In the genomic region with DNA sequence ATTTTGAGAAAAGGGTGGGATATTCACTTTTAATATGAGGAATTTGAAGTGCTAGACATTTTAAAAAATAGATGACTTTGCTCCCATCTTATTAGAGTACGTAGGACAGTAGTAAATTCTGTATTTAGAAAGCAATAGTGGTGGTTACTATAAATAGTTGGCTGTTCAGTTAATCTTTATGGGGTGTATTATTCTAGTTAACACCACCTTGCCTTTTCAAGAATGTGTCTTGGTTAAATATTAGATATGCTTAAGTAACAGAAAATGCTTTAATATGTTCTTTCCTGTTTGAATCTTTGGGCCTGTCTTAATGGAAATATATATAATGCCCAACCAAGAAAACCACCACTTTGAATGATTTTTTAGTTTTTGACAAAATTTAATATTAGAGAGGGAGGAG, we compare ENCODE assay signal across 26 cellular contexts.
DNase-seq lines count a peak whose midpoint lies in the region; ATAC-seq and TF ChIP-seq lines count a peak whose summit lies in the region.
"Had no signal": no experiment of that assay in that cellular context is flagged by ENCODE, and none has a peak within 500 bp of the region (broad histone marks: within the 10 kb centered on the region; RNA-seq: fewer than 3 reads in every experiment).

No MANE protein-coding gene starts in this region.

- peak; percentile 82 for ATAC-seq in GM18508 (IDR thresholded peaks at IDR 0.05; ENCODE audit: insufficient read depth, unreplicated experiment)
- ATAC-seq in GM19463 (IDR thresholded peaks at IDR 0.05; ENCODE audit: unreplicated experiment) = peak; percentile 57
- peak; percentile 72 for ATAC-seq in HG02981 (IDR thresholded peaks at IDR 0.05; ENCODE audit: unreplicated experiment)
- ATAC-seq in HG03432 (IDR thresholded peaks at IDR 0.05; ENCODE audit: unreplicated experiment) = peak; percentile 59
- ATAC-seq: activated CD8-positive, alpha-beta memory T cell treated with anti-CD3 and anti-CD28 coated beads, Interleukin-2, amount 10 ng/mL, durations not matched to agents 7 days and 5 days; K562; left lobe of liver; SK-N-SH treated with all-trans-retinoic acid at 6 μM for 48 hours had no signal

- no peaks in the 10 kb centered on the region for H3K36me3 Mint-ChIP-seq in activated naive CD4-positive, alpha-beta T cell treated with anti-CD3 and anti-CD28 coated beads for 36 hours (ENCODE audit: low read depth)
- no peaks in the 10 kb centered on the region for H3K36me3 Mint-ChIP-seq in osteocyte (ENCODE audit: unreplicated experiment)
- H3K36me3 Mint-ChIP-seq: activated CD8-positive, alpha-beta memory T cell treated with anti-CD3 and anti-CD28 coated beads, Interleukin-2, amount 10 ng/mL, durations not matched to agents 7 days and 5 days; activated naive CD4-positive, alpha-beta T cell treated with anti-CD3 and anti-CD28 coated beads, Interleukin-2, amount 10 ng/mL, durations not matched to agents 7 days and 5 days; naive B cell had no signal

- H3K4me1 Mint-ChIP-seq in activated naive CD4-positive, alpha-beta T cell treated with anti-CD3 and anti-CD28 coated beads for 36 hours (ENCODE audit: low read depth) = no peaks in the 10 kb centered on the region
- no peaks in the 10 kb centered on the region for H3K4me1 Mint-ChIP-seq in osteocyte (ENCODE audit: unreplicated experiment)
- H3K4me1 Mint-ChIP-seq: activated CD8-positive, alpha-beta memory T cell treated with anti-CD3 and anti-CD28 coated beads, Interleukin-2, amount 10 ng/mL, durations not matched to agents 7 days and 5 days; activated naive CD4-positive, alpha-beta T cell treated with anti-CD3 and anti-CD28 coated beads, Interleukin-2, amount 10 ng/mL, durations not matched to agents 7 days and 5 days; naive B cell had no signal

- H3K4me3 Mint-ChIP-seq in activated naive CD4-positive, alpha-beta T cell treated with anti-CD3 and anti-CD28 coated beads for 36 hours = no peak overlapping the region
- H3K4me3 Mint-ChIP-seq in osteocyte (ENCODE audit: unreplicated experiment) = no peak overlapping the region
- H3K4me3 Mint-ChIP-seq: activated CD8-positive, alpha-beta memory T cell treated with anti-CD3 and anti-CD28 coated beads, Interleukin-2, amount 10 ng/mL, durations not matched to agents 7 days and 5 days; activated naive CD4-positive, alpha-beta T cell treated with anti-CD3 and anti-CD28 coated beads, Interleukin-2, amount 10 ng/mL, durations not matched to agents 7 days and 5 days; CD4-positive, alpha-beta T cell; naive B cell had no signal

- CTCF ChIA-PET in activated naive CD4-positive, alpha-beta T cell treated with anti-CD3 and anti-CD28 coated beads for 36 hours (lab: Charles Lee) = no interaction called here

- H3K9me3 Mint-ChIP-seq in activated naive CD4-positive, alpha-beta T cell treated with anti-CD3 and anti-CD28 coated beads for 36 hours = no peaks in the 10 kb centered on the region
- H3K9me3 Mint-ChIP-seq in osteocyte (ENCODE audit: unreplicated experiment) = no peaks in the 10 kb centered on the region
- H3K9me3 Mint-ChIP-seq: activated naive CD4-positive, alpha-beta T cell treated with anti-CD3 and anti-CD28 coated beads, Interleukin-2, amount 10 ng/mL, durations not matched to agents 7 days and 5 days; CD4-positive, alpha-beta T cell had no signal

- no peak overlapping the region for H3K27ac Mint-ChIP-seq in activated naive CD4-positive, alpha-beta T cell treated with anti-CD3 and anti-CD28 coated beads for 36 hours
- H3K27ac Mint-ChIP-seq in osteocyte (ENCODE audit: unreplicated experiment) = no peak overlapping the region
- H3K27ac Mint-ChIP-seq: activated CD8-positive, alpha-beta memory T cell treated with anti-CD3 and anti-CD28 coated beads, Interleukin-2, amount 10 ng/mL, durations not matched to agents 7 days and 5 days; activated naive CD4-positive, alpha-beta T cell treated with anti-CD3 and anti-CD28 coated beads, Interleukin-2, amount 10 ng/mL, durations not matched to agents 7 days and 5 days; CD4-positive, alpha-beta T cell; naive B cell had no signal

- intact Hi-C loops in activated naive CD4-positive, alpha-beta T cell treated with anti-CD3 and anti-CD28 coated beads for 36 hours (cut with micrococcal nuclease) = no loop called here

- H3K27me3 Mint-ChIP-seq in activated naive CD4-positive, alpha-beta T cell treated with anti-CD3 and anti-CD28 coated beads for 36 hours (ENCODE audit: low read depth) = no peaks in the 10 kb centered on the region
- no peaks in the 10 kb centered on the region for H3K27me3 Mint-ChIP-seq in osteocyte (ENCODE audit: unreplicated experiment)
- H3K27me3 Mint-ChIP-seq: activated CD8-positive, alpha-beta memory T cell treated with anti-CD3 and anti-CD28 coated beads, Interleukin-2, amount 10 ng/mL, durations not matched to agents 7 days and 5 days; activated naive CD4-positive, alpha-beta T cell treated with anti-CD3 and anti-CD28 coated beads, Interleukin-2, amount 10 ng/mL, durations not matched to agents 7 days and 5 days; CD4-positive, alpha-beta T cell; naive B cell had no signal

- no peak for TF ChIP-seq CTCF in osteocyte (IDR thresholded peaks at IDR 0.05)

- no peak for DNase-seq in COR-L47 (lab: John Stamatoyannopoulos, UW)
- no peak for DNase-seq in activated T-cell treated with anti-CD3 and anti-CD28 coated beads for 4 hours
- DNase-seq in activated naive CD4-positive, alpha-beta T cell treated with anti-CD3 and anti-CD28 coated beads for 36 hours = no peak
- DNase-seq in osteocyte (ENCODE audit: extremely low spot score, unreplicated experiment) = no peak
- DNase-seq: activated CD4-positive, alpha-beta T cell treated with anti-CD3 and anti-CD28 coated beads, Interleukin-2, amount 50 U/mL, for 1 hour; activated CD8-positive, alpha-beta memory T cell treated with anti-CD3 and anti-CD28 coated beads, Interleukin-2, amount 10 ng/mL, durations not matched to agents 7 days and 5 days; activated naive CD4-positive, alpha-beta T cell treated with anti-CD3 and anti-CD28 coated beads, Interleukin-2, amount 10 ng/mL, durations not matched to agents 7 days and 5 days; CD4-positive, alpha-beta T cell; colonic mucosa; foreskin melanocyte; MG63; naive B cell; NCI-H1417; NCI-H2081 treated with DMSO at 0.1 percent for 48 hours; NCI-H446; retina; stimulated activated CD4-positive, alpha-beta T cell treated with anti-CD3 and anti-CD28 coated beads, Interleukin-2, amount 100 ng/mL, for 24 hours; substantia nigra; T-helper 2 cell had no signal
